ENCODE assay signal across 24 cellular contexts in genomic region chr11:18061351-18061750, GRCh38. TPM values are rescaled to one million over a fixed set of nuclear protein-coding genes. Genes with fewer than 3 reads are reported as not detected.
DNase-seq lines count a peak whose midpoint lies in the region; ATAC-seq, FAIRE-seq and TF ChIP-seq lines count a peak whose summit lies in the region.
"Had no signal": no experiment of that assay in that cellular context is flagged by ENCODE, and none has a peak within 500 bp of the region (broad histone marks: within the 10 kb centered on the region; RNA-seq: fewer than 3 reads in every experiment).

No MANE protein-coding gene starts in this region.

- TF ChIP-seq RAD21 in liver (IDR thresholded peaks at IDR 0.05): no peak
- TF ChIP-seq RAD21 in HepG2 (CRISPR knock-in tag; IDR thresholded peaks at IDR 0.05): no peak

- no peaks in the 10 kb centered on the region for H3K9me3 ChIP-seq in liver (ENCODE audit: control insufficient read depth in 4 of 4, low read length in 3 of 4)
- H3K9me3 ChIP-seq in HepG2 (ENCODE audit: low read length): no peaks in the 10 kb centered on the region
- H3K9me3 ChIP-seq in small intestine (ENCODE audit: control insufficient read depth, low read depth): no peaks in the 10 kb centered on the region
- H3K9me3 ChIP-seq: BLaER1, Caco-2, HAP-1 had no signal

- H3K79me2 ChIP-seq in HepG2 (ENCODE audit: insufficient read depth, low read length): no peaks in the 10 kb centered on the region

- H3K4me3 ChIP-seq in liver (ENCODE audit: low read depth in 1 of 3, low read length in 3 of 3) (no peak overlapping the region), HepG2 (replicated peaks in 1 of 3; ENCODE audit: insufficient read depth in 1 of 3, low read depth in 2 of 3, low read length in 3 of 3) (no peak overlapping the region), small intestine (ENCODE audit: low read depth in 1 of 2, low read length in 2 of 2) (no peak overlapping the region)
- H3K4me3 ChIP-seq: BLaER1, GM12878, HAP-1 had no signal

- DNase-seq in HepG2 (ENCODE audit: low spot score) (no peak), left lobe of liver (ENCODE audit: low spot score) (no peak), small intestine (peak; percentile 19), erythroblast (lab: John Stamatoyannopoulos, UW) (no peak)
- no peak for DNase-seq in stimulated activated CD4-positive, alpha-beta T cell treated with anti-CD3 and anti-CD28 coated beads, Interleukin-4, amount 100 ng/mL, for 1 hour
- DNase-seq: Caco-2; CD4-positive, CD25-positive, alpha-beta regulatory T cell; CD8-positive, alpha-beta T cell; DMS 273 treated with DMSO at 0.1 percent for 48 hours; DMS79; EL; GDM1; GOT3; HFFc6 had no signal

- FAIRE-seq in HepG2 (lab: Jason Lieb, UNC) (no peak), small intestine (lab: Jason Lieb, UNC) (no peak)
- FAIRE-seq: A204.1, D721Med, GM12878, GM18507, H54 had no signal

- H2AFZ ChIP-seq in HepG2 (ENCODE audit: low read length): no peak overlapping the region

- WGBS in liver: 62% methylated on average over 2 of the region's 2 CpGs
- 82% methylated on average over 2 of the region's 2 CpGs for WGBS in HepG2 (ENCODE audit: low lambda C conversion rate)
- 54 to 76% (median 58%) methylated on average over 2 of the region's 2 CpGs for WGBS in small intestine, 3 donors

- H3K9ac ChIP-seq in liver (ENCODE audit: low read depth in 1 of 2, low read length in 2 of 2) (no peak overlapping the region), HepG2 (ENCODE audit: insufficient read depth, low read depth, low read length) (no peak overlapping the region)
- H3K9ac ChIP-seq: BLaER1 had no signal

- H3K27me3 ChIP-seq in liver (ENCODE audit: control insufficient read depth in 4 of 4, insufficient read depth in 4 of 4, low read length in 3 of 4) (no peaks in the 10 kb centered on the region), HepG2 (ENCODE audit: control insufficient read depth in 1 of 2, insufficient read depth in 2 of 2, low read length in 2 of 2) (no peaks in the 10 kb centered on the region), small intestine (ENCODE audit: control insufficient read depth in 2 of 2, insufficient read depth in 2 of 2, low read length in 2 of 2) (no peaks in the 10 kb centered on the region)
- H3K27me3 ChIP-seq: BLaER1 had no signal

- ATAC-seq in HepG2 (no peak), left lobe of liver (peak; percentile 65)
- ATAC-seq: CD8-positive, alpha-beta T cell; GM12878 had no signal

- H3K4me1 ChIP-seq in liver (ENCODE audit: control insufficient read depth in 4 of 4, insufficient read depth in 4 of 4, low read length in 3 of 4) (peaks cover 6 to 24% (median 20%) of the 10 kb centered on the region in 4 donors), HepG2 (ENCODE audit: insufficient read depth, low read length) (peaks cover 10% of the 10 kb centered on the region), small intestine (ENCODE audit: control insufficient read depth in 2 of 2, insufficient read depth in 1 of 2, low read depth in 1 of 2, low read length in 1 of 2) (no peaks in the 10 kb centered on the region)
- H3K4me1 ChIP-seq: BLaER1 had no signal

- TF ChIP-seq CTCF in liver (IDR thresholded peaks at IDR 0.05; ENCODE audit: low read depth, low read length, missing input control) (no peak), HepG2 (CRISPR knock-in tag; IDR thresholded peaks at IDR 0.05) (no peak)

- CTCF ChIA-PET in HepG2 (lab: Yijun Ruan, JAX; ENCODE audit: low intra/inter-chr PET ratio, low total read pairs): no interaction called here

- H3K36me3 ChIP-seq in liver (ENCODE audit: control insufficient read depth in 4 of 4, insufficient read depth in 3 of 4, low read depth in 1 of 4, low read length in 3 of 4) (no peaks in the 10 kb centered on the region), HepG2 (replicated peaks in 1 of 2; ENCODE audit: control insufficient read depth in 1 of 2, insufficient read depth in 2 of 2, low read length in 2 of 2) (no peaks in the 10 kb centered on the region), small intestine (ENCODE audit: control insufficient read depth in 2 of 2, insufficient read depth in 2 of 2, low read length in 2 of 2) (no peaks in the 10 kb centered on the region)
- H3K36me3 ChIP-seq: HAP-1 had no signal

- H3K4me2 ChIP-seq in HepG2 (ENCODE audit: low read depth, low read length): no peak overlapping the region
- H3K4me2 ChIP-seq: BLaER1 had no signal

- no TSS peak for BruUV-seq in HepG2 (replicated peaks; lab: Mats Ljungman, UMichigan)

- POLR2A ChIA-PET in HepG2 (lab: Yijun Ruan, JAX): no interaction called here

- no peak overlapping the region for H3K27ac ChIP-seq in liver (ENCODE audit: low read depth in 1 of 2, low read length in 2 of 2)
- H3K27ac ChIP-seq in HepG2 (ENCODE audit: extremely low read length, insufficient read depth, low read length): no peak overlapping the region
- no peak overlapping the region for H3K27ac ChIP-seq in small intestine (ENCODE audit: low read depth in 1 of 2, low read length in 1 of 2)
- H3K27ac ChIP-seq: 22Rv1, BLaER1, C4-2B had no signal

- TF ChIP-seq EP300 in HepG2 (IDR thresholded peaks at IDR 0.05; ENCODE audit: low read depth in 2 of 2, low read length in 2 of 2) (no peak), HepG2 (CRISPR knock-in tag; IDR thresholded peaks at IDR 0.05; ENCODE audit: borderline replicate concordance) (no peak)

- in situ Hi-C loops in HepG2 (cut with HindIII; ENCODE audit: extremely low pct_ligation_motif_present, low pct_unique_long_range_greater_than_20kb): no loop called here

- TF ChIP-seq POLR2A in HepG2 (IDR thresholded peaks at IDR 0.05; ENCODE audit: insufficient read depth in 1 of 2, low read depth in 2 of 2, low read length in 2 of 2): no peak
- no peak for TF ChIP-seq POLR2A in erythroblast (IDR thresholded peaks at IDR 0.05; ENCODE audit: low read length)

- H4K20me1 ChIP-seq in HepG2 (ENCODE audit: insufficient read depth, low read length): no peaks in the 10 kb centered on the region
- H4K20me1 ChIP-seq: BLaER1 had no signal

- intact Hi-C loops in HepG2 (cut with micrococcal nuclease; ENCODE audit: unreplicated experiment): no loop called here

RNA-seq across cellular contexts. Expression of gene TPH1, which starts 15.3 kb away (rescaled TPM):
- total RNA-seq in liver: under 1 TPM; 0.17 to 0.19 TPM
- polyA plus RNA-seq in liver: under 1 TPM; 0.01 to 0.04 TPM
- 0.22 and 0.53 TPM in 2 replicates for total RNA-seq in HepG2 (2016; rRNA removed; fragmentation: Illumina TruSeq; extraction: Trizol)
- not detected in 2 replicates for total RNA-seq in HepG2 (2016; cell fraction: cytosol; rRNA removed; fragmentation: Illumina TruSeq; extraction: Trizol; ENCODE audit: low read depth)
- total RNA-seq in HepG2 (2016; cell fraction: insoluble cytoplasmic fraction; rRNA removed; fragmentation: Illumina TruSeq; extraction: Trizol): 0.25 and 0.45 TPM in 2 replicates
- 0.10 and 0.22 TPM in 2 replicates for total RNA-seq in HepG2 (2016; cell fraction: membrane; rRNA removed; fragmentation: Illumina TruSeq; extraction: Trizol)
- total RNA-seq in HepG2 (2016; cell fraction: nucleus; rRNA removed; fragmentation: Illumina TruSeq; extraction: Trizol): 1.6 and 2.1 TPM in 2 replicates
- 0.22 and 0.26 TPM in 2 replicates for polyA plus RNA-seq in HepG2 (2011; rRNA removed)
- 0.03 and 0.06 TPM in 2 replicates for polyA plus RNA-seq in HepG2 (2011; cell fraction: cytosol; rRNA removed)
- polyA plus RNA-seq in HepG2 (2011; cell fraction: nucleus; rRNA removed): 0.63 and 0.69 TPM in 2 replicates
- 0.15 and 0.25 TPM in 2 replicates for polyA plus RNA-seq in HepG2 (2012)
- polyA plus RNA-seq in HepG2 (2016; cell fraction: cytosol; fragmentation: Illumina TruSeq; extraction: Trizol; ENCODE audit: low read depth): 0.02 TPM in 1 of 2 replicates, not detected in the other
- polyA plus RNA-seq in HepG2 (2016; cell fraction: insoluble cytoplasmic fraction; fragmentation: Illumina TruSeq; extraction: Trizol; ENCODE audit: low read depth): 0.19 and 0.21 TPM in 2 replicates
- polyA plus RNA-seq in HepG2 (2016; cell fraction: membrane; fragmentation: Illumina TruSeq; extraction: Trizol; ENCODE audit: low read depth): 0.03 and 0.06 TPM in 2 replicates
- polyA plus RNA-seq in HepG2 (2016; cell fraction: nucleus; fragmentation: Illumina TruSeq; extraction: Trizol; ENCODE audit: insufficient read depth, low read depth): 4.5 and 7.4 TPM in 2 replicates
- 0.04 TPM in 1 of 2 replicates, not detected in the other for polyA minus RNA-seq in HepG2 (2011; rRNA and poly(A)+ RNA removed; ENCODE audit: low replicate concordance)
- polyA minus RNA-seq in HepG2 (2011; cell fraction: cytosol; rRNA and poly(A)+ RNA removed): not detected in 2 replicates
- polyA minus RNA-seq in HepG2 (2011; cell fraction: nucleus; rRNA and poly(A)+ RNA removed): 0.50 and 0.77 TPM in 2 replicates
- total RNA-seq in left lobe of liver: 0.05 TPM
- polyA plus RNA-seq in small intestine: 1 to 10 TPM; 1.3 to 3.0 (median 2.0) TPM

RNA-seq across cellular contexts. Expression of gene SAAL1, which starts 44.5 kb away (rescaled TPM):
- total RNA-seq in liver: 10 to 100 TPM in 1 of 2 donors, 1 to 10 TPM in 1; 5.6 to 10.6 TPM
- polyA plus RNA-seq in liver: 1 to 10 TPM; 3.6 to 4.4 TPM
- 45.7 and 46.0 TPM in 2 replicates for total RNA-seq in HepG2 (2016; rRNA removed; fragmentation: Illumina TruSeq; extraction: Trizol)
- 17.6 and 22.5 TPM in 2 replicates for total RNA-seq in HepG2 (2016; cell fraction: cytosol; rRNA removed; fragmentation: Illumina TruSeq; extraction: Trizol; ENCODE audit: low read depth)
- 43.0 and 53.0 TPM in 2 replicates for total RNA-seq in HepG2 (2016; cell fraction: insoluble cytoplasmic fraction; rRNA removed; fragmentation: Illumina TruSeq; extraction: Trizol)
- 19.9 and 22.6 TPM in 2 replicates for total RNA-seq in HepG2 (2016; cell fraction: membrane; rRNA removed; fragmentation: Illumina TruSeq; extraction: Trizol)
- total RNA-seq in HepG2 (2016; cell fraction: nucleus; rRNA removed; fragmentation: Illumina TruSeq; extraction: Trizol): 40.8 and 46.9 TPM in 2 replicates
- polyA plus RNA-seq in HepG2 (2011; rRNA removed): 12.3 and 16.5 TPM in 2 replicates
- polyA plus RNA-seq in HepG2 (2011; cell fraction: cytosol; rRNA removed): 9.0 and 11.1 TPM in 2 replicates
- polyA plus RNA-seq in HepG2 (2011; cell fraction: nucleus; rRNA removed): 7.9 and 8.7 TPM in 2 replicates
- 14.6 and 19.3 TPM in 2 replicates for polyA plus RNA-seq in HepG2 (2012)
- polyA plus RNA-seq in HepG2 (2016; cell fraction: cytosol; fragmentation: Illumina TruSeq; extraction: Trizol; ENCODE audit: low read depth): 10.6 and 11.2 TPM in 2 replicates
- polyA plus RNA-seq in HepG2 (2016; cell fraction: insoluble cytoplasmic fraction; fragmentation: Illumina TruSeq; extraction: Trizol; ENCODE audit: low read depth): 44.8 and 47.0 TPM in 2 replicates
- 14.9 and 17.6 TPM in 2 replicates for polyA plus RNA-seq in HepG2 (2016; cell fraction: membrane; fragmentation: Illumina TruSeq; extraction: Trizol; ENCODE audit: low read depth)
- 45.2 and 47.7 TPM in 2 replicates for polyA plus RNA-seq in HepG2 (2016; cell fraction: nucleus; fragmentation: Illumina TruSeq; extraction: Trizol; ENCODE audit: insufficient read depth, low read depth)
- 10.6 and 12.8 TPM in 2 replicates for polyA minus RNA-seq in HepG2 (2011; rRNA and poly(A)+ RNA removed; ENCODE audit: low replicate concordance)
- 6.8 and 7.7 TPM in 2 replicates for polyA minus RNA-seq in HepG2 (2011; cell fraction: cytosol; rRNA and poly(A)+ RNA removed)
- polyA minus RNA-seq in HepG2 (2011; cell fraction: nucleus; rRNA and poly(A)+ RNA removed): 28.5 and 31.5 TPM in 2 replicates
- total RNA-seq in left lobe of liver: 3.7 TPM
- 10 to 100 TPM in 2 of 3 donors, 1 to 10 TPM in 1; 10.0 to 12.5 (median 11.7) TPM for polyA plus RNA-seq in small intestine

RNA-seq across cellular contexts. Expression of gene SERGEF, which starts 48.5 kb away (rescaled TPM):
- total RNA-seq in liver (10 to 100 TPM; 12.9 to 13.9 TPM), HepG2 (2016; rRNA removed; fragmentation: Illumina TruSeq; extraction: Trizol) (114 and 117 TPM in 2 replicates), left lobe of liver (13.7 TPM)
- polyA plus RNA-seq in liver (10 to 100 TPM; 12.0 to 17.9 TPM), HepG2 (2011; rRNA removed) (54.5 and 62.6 TPM in 2 replicates), small intestine (10 to 100 TPM; 19.2 to 31.1 (median 29.1) TPM)
- total RNA-seq in HepG2 (2016; cell fraction: cytosol; rRNA removed; fragmentation: Illumina TruSeq; extraction: Trizol; ENCODE audit: low read depth): 439 and 477 TPM in 2 replicates
- total RNA-seq in HepG2 (2016; cell fraction: insoluble cytoplasmic fraction; rRNA removed; fragmentation: Illumina TruSeq; extraction: Trizol): 109 and 122 TPM in 2 replicates
- total RNA-seq in HepG2 (2016; cell fraction: membrane; rRNA removed; fragmentation: Illumina TruSeq; extraction: Trizol): 317 and 361 TPM in 2 replicates
- 64.9 and 76.4 TPM in 2 replicates for total RNA-seq in HepG2 (2016; cell fraction: nucleus; rRNA removed; fragmentation: Illumina TruSeq; extraction: Trizol)
- polyA plus RNA-seq in HepG2 (2011; cell fraction: cytosol; rRNA removed): 59.1 and 61.0 TPM in 2 replicates
- polyA plus RNA-seq in HepG2 (2011; cell fraction: nucleus; rRNA removed): 56.3 and 60.9 TPM in 2 replicates
- polyA plus RNA-seq in HepG2 (2012): 73.3 and 103 TPM in 2 replicates
- polyA plus RNA-seq in HepG2 (2016; cell fraction: cytosol; fragmentation: Illumina TruSeq; extraction: Trizol; ENCODE audit: low read depth): 141 and 153 TPM in 2 replicates
- 81.0 and 82.1 TPM in 2 replicates for polyA plus RNA-seq in HepG2 (2016; cell fraction: insoluble cytoplasmic fraction; fragmentation: Illumina TruSeq; extraction: Trizol; ENCODE audit: low read depth)
- 156 and 162 TPM in 2 replicates for polyA plus RNA-seq in HepG2 (2016; cell fraction: membrane; fragmentation: Illumina TruSeq; extraction: Trizol; ENCODE audit: low read depth)
- polyA plus RNA-seq in HepG2 (2016; cell fraction: nucleus; fragmentation: Illumina TruSeq; extraction: Trizol; ENCODE audit: insufficient read depth, low read depth): 63.3 and 66.3 TPM in 2 replicates
- 28.1 and 97.6 TPM in 2 replicates for polyA minus RNA-seq in HepG2 (2011; rRNA and poly(A)+ RNA removed; ENCODE audit: low replicate concordance)
- 39.2 and 52.7 TPM in 2 replicates for polyA minus RNA-seq in HepG2 (2011; cell fraction: cytosol; rRNA and poly(A)+ RNA removed)
- 105 and 132 TPM in 2 replicates for polyA minus RNA-seq in HepG2 (2011; cell fraction: nucleus; rRNA and poly(A)+ RNA removed)
